ENCODE assay signal across 29 cellular contexts in genomic region chr4:78227411-78228057, GRCh38.
"Had no signal": no experiment of that assay in that cellular context is flagged by ENCODE, and none has a peak within 500 bp of the region (broad histone marks: within the 10 kb centered on the region; RNA-seq: fewer than 3 reads in every experiment).

No MANE protein-coding gene starts in this region.

- H3K79me2 ChIP-seq: parathyroid adenoma had no signal

- H3K4me3 Mint-ChIP-seq: immature natural killer cell; memory B cell; mesothelial cell of epicardium; naive thymus-derived CD4-positive, alpha-beta T cell; nephron; neural progenitor cell; stimulated activated effector memory CD8-positive, alpha-beta T cell treated with anti-CD3 and anti-CD28 coated beads, Interleukin-12 subunit alpha, Interleukin-12 subunit beta, amount 100 ng/mL, for 72 hours; type B pancreatic cell had no signal

- H3K9me3 ChIP-seq: stomach, thyroid gland had no signal

- H3K36me3 ChIP-seq: heart right ventricle, neural progenitor cell, stomach, thyroid gland had no signal

- H3K27me3 ChIP-seq: dorsolateral prefrontal cortex, heart right ventricle, stomach, thyroid gland had no signal

- H3K4me2 ChIP-seq: neural progenitor cell had no signal

- H3K4me1 Mint-ChIP-seq: immature natural killer cell; memory B cell; mesothelial cell of epicardium; naive thymus-derived CD4-positive, alpha-beta T cell; stimulated activated effector memory CD8-positive, alpha-beta T cell treated with anti-CD3 and anti-CD28 coated beads, Interleukin-12 subunit alpha, Interleukin-12 subunit beta, amount 100 ng/mL, for 72 hours had no signal

- ATAC-seq: esophagus mucosa; heart right ventricle; left lobe of liver; mucosa of descending colon; naive thymus-derived CD4-positive, alpha-beta T cell; sciatic nerve; stimulated activated effector memory CD8-positive, alpha-beta T cell treated with anti-CD3 and anti-CD28 coated beads, Interleukin-12 subunit alpha, Interleukin-12 subunit beta, amount 100 ng/mL, for 72 hours had no signal

- H3K36me3 Mint-ChIP-seq: immature natural killer cell; stimulated activated effector memory CD8-positive, alpha-beta T cell treated with anti-CD3 and anti-CD28 coated beads, Interleukin-12 subunit alpha, Interleukin-12 subunit beta, amount 100 ng/mL, for 72 hours had no signal

- H3K27me3 Mint-ChIP-seq: progenitor cell of endocrine pancreas, type B pancreatic cell had no signal

- FAIRE-seq: colon, kidney had no signal

- H3K4me3 ChIP-seq: dorsolateral prefrontal cortex, heart right ventricle, lung, mucosa of descending colon, neural progenitor cell, stomach, thyroid gland had no signal

- H3K27ac ChIP-seq: dorsolateral prefrontal cortex, epithelial cell of prostate, heart right ventricle, neural progenitor cell, parathyroid adenoma, stomach, thyroid gland had no signal

- H3K27ac Mint-ChIP-seq: immature natural killer cell; memory B cell; mesothelial cell of epicardium; naive thymus-derived CD4-positive, alpha-beta T cell; nephron; neural progenitor cell; progenitor cell of endocrine pancreas; stimulated activated effector memory CD8-positive, alpha-beta T cell treated with anti-CD3 and anti-CD28 coated beads, Interleukin-12 subunit alpha, Interleukin-12 subunit beta, amount 100 ng/mL, for 72 hours; type B pancreatic cell had no signal

- H3K9ac ChIP-seq: neural progenitor cell, parathyroid adenoma had no signal

- H2AFZ ChIP-seq: neural progenitor cell, parathyroid adenoma had no signal

- H3K4me1 ChIP-seq: heart right ventricle, parathyroid adenoma, stomach, thyroid gland had no signal

- DNase-seq: dorsolateral prefrontal cortex; effector CD4-positive, alpha-beta T cell; foreskin melanocyte; glutamatergic neuron; heart right ventricle; hippocampal formation; immature natural killer cell; kidney; mucosa of descending colon; naive thymus-derived CD4-positive, alpha-beta T cell; stimulated activated CD4-positive, alpha-beta T cell treated with anti-CD3 and anti-CD28 coated beads, Interleukin-2, amount 100 ng/mL, for 24 hours; stimulated activated CD4-positive, alpha-beta T cell treated with anti-CD3 and anti-CD28 coated beads, Interleukin-4, amount 100 ng/mL, for 24 hours; stimulated activated naive CD4-positive, alpha-beta T cell treated with Interleukin-2 at 50 U/mL for 16 hours; stomach; thyroid gland had no signal
